11 cellular contexts compared by ENCODE assay signal in genomic region chr5:180806351-180807011, GRCh38. TPM values are rescaled to one million over a fixed set of nuclear protein-coding genes. Genes with fewer than 3 reads are reported as not detected.
DNase-seq lines count a peak whose midpoint lies in the region; ATAC-seq and TF ChIP-seq lines count a peak whose summit lies in the region.
"Had no signal": no experiment of that assay in that cellular context is flagged by ENCODE, and none has a peak within 500 bp of the region (broad histone marks: within the 10 kb centered on the region; RNA-seq: fewer than 3 reads in every experiment).

No MANE protein-coding gene starts in this region.

- TF ChIP-seq EP300 in stomach (IDR thresholded peaks at IDR 0.05) = no peak

- H3K9me3 ChIP-seq in iPS-20b (ENCODE audit: insufficient read depth, low read depth, low read length) (no peaks in the 10 kb centered on the region), stomach (no peaks in the 10 kb centered on the region)
- H3K9me3 ChIP-seq: A549 had no signal

- intact Hi-C loops in stomach (cut with DNase I; ENCODE audit: low total_unique reads) = no loop called here

- H3K27me3 ChIP-seq in iPS-20b (ENCODE audit: insufficient read depth, low read length) = no peaks in the 10 kb centered on the region
- no peaks in the 10 kb centered on the region for H3K27me3 ChIP-seq in stomach

- H3K27ac ChIP-seq in iPS-20b (ENCODE audit: low read length) = no peak overlapping the region
- peak overlapping the region in 4 of 5 donors; percentile 97 to 99 (median 98) for H3K27ac ChIP-seq in stomach

- H3K36me3 ChIP-seq in iPS-20b (ENCODE audit: insufficient read depth, low read depth, low read length) (peaks cover 17% of the 10 kb centered on the region), stomach (peaks cover 0 to 7% (median 0%) of the 10 kb centered on the region in 4 donors)

- no peak for ATAC-seq in GM21515 (IDR thresholded peaks at IDR 0.05; ENCODE audit: unreplicated experiment)
- ATAC-seq: A549 had no signal

- H3K4me3 ChIP-seq in iPS-20b (ENCODE audit: low read length) (no peak overlapping the region), stomach (peak overlapping the region in 2 of 4 donors; percentile 56 to 67)
- H3K4me3 ChIP-seq: A549 had no signal

- 55 to 79% (median 74%) methylated on average over 9 of the region's 9 CpGs for WGBS in stomach, 5 donors

- peaks cover 30% of the 10 kb centered on the region for H3K4me1 ChIP-seq in iPS-20b (ENCODE audit: insufficient read depth, low read length)
- H3K4me1 ChIP-seq in stomach = peaks cover 68 to 77% (median 75%) of the 10 kb centered on the region in 4 donors

- no peak for TF ChIP-seq POLR2A in stomach (IDR thresholded peaks at IDR 0.05)

- peak; percentile 24 for DNase-seq in NCI-H82 (lab: John Stamatoyannopoulos, UW)
- no peak for DNase-seq in NCI-H82 treated with DMSO at 0.1 percent for 48 hours (lab: John Stamatoyannopoulos, UW; ENCODE audit: unreplicated experiment)
- peak; percentile 7 for DNase-seq in activated CD8-positive, alpha-beta memory T cell treated with anti-CD3 and anti-CD28 coated beads, Interleukin-2, amount 50 U/mL, for 4 hours
- no peak for DNase-seq in stomach
- no peak for DNase-seq in stimulated activated CD4-positive, alpha-beta T cell treated with anti-CD3 and anti-CD28 coated beads, Interleukin-4, amount 100 ng/mL, for 4 hours
- no peak for DNase-seq in hypothalamus (lab: John Stamatoyannopoulos, UW)
- DNase-seq: effector CD8-positive, alpha-beta T cell; NK-92 treated with Interleukin-12 subunit alpha and Interleukin-12 subunit beta, amount 100 ng/mL, for 24 hours had no signal

- no peak for TF ChIP-seq CTCF in stomach (IDR thresholded peaks at IDR 0.05)

- H3K9ac ChIP-seq in iPS-20b (ENCODE audit: low read depth, low read length) = 0 out of 2 replicates have a peak overlapping the region, but pooled peaks have one; percentile 1

RNA-seq across cellular contexts. Expression of gene MGAT1, which starts 3.9 kb away (rescaled TPM):
- total RNA-seq in stomach = 100 to 1,000 TPM in 3 of 5 donors, 10 to 100 TPM in 2; 57.2 to 656 (median 148) TPM
- polyA plus RNA-seq in stomach = 10 to 100 TPM; 52.8 to 63.3 (median 57.9) TPM

RNA-seq across cellular contexts. Expression of gene ZFP62, which starts 54.6 kb away (rescaled TPM):
- total RNA-seq in stomach = 10 to 100 TPM in 4 of 5 donors, 1 to 10 TPM in 1; 8.2 to 46.9 (median 16.5) TPM
- 10 to 100 TPM in 2 of 3 donors, 1 to 10 TPM in 1; 7.8 to 20.5 (median 13.3) TPM for polyA plus RNA-seq in stomach

Comparison
In these comparisons a context has a peak if more than half of its experiments do, and no peak if none do; other contexts are left out.
1. DNase-seq: peak in NCI-H82 (single experiment) and activated CD8-positive, alpha-beta memory T cell treated with anti-CD3 and anti-CD28 coated beads, Interleukin-2, amount 50 U/mL, for 4 hours (single experiment); none in NCI-H82 treated with DMSO at 0.1 percent for 48 hours (single experiment), stomach (single experiment), stimulated activated CD4-positive, alpha-beta T cell treated with anti-CD3 and anti-CD28 coated beads, Interleukin-4, amount 100 ng/mL, for 4 hours (0 of 2) and hypothalamus (0 of 51).